In genomic region chr10:23693895-23694294, GRCh38 we compare ENCODE assay signal across 11 cellular contexts.
A peak's percentile ranks its signal among the peaks of the same experiment; 100 is the strongest.
DNase-seq lines count a peak whose midpoint lies in the region; TF ChIP-seq lines count a peak whose summit lies in the region.
"Had no signal": no experiment of that assay in that cellular context is flagged by ENCODE, and none has a peak within 500 bp of the region (broad histone marks: within the 10 kb centered on the region; RNA-seq: fewer than 3 reads in every experiment).

No MANE protein-coding gene starts in this region.

- H3K27me3 ChIP-seq in NT2/D1 (ENCODE audit: insufficient read depth, insufficient read length) = peaks cover 68% of the 10 kb centered on the region
- peaks cover 0 to 77% (median 13%) of the 10 kb centered on the region in 4 donors for H3K27me3 ChIP-seq in esophagus squamous epithelium
- H3K27me3 ChIP-seq in neuronal stem cell (ENCODE audit: control insufficient read depth in 3 of 3, insufficient read depth in 3 of 3, low read depth in 1 of 3, low read length in 3 of 3) = peaks cover 16 to 61% (median 56%) of the 10 kb centered on the region in 3 experiments
- peaks cover 43% of the 10 kb centered on the region for H3K27me3 ChIP-seq in transverse colon
- peaks cover 18% of the 10 kb centered on the region for H3K27me3 ChIP-seq in effector memory CD4-positive, alpha-beta T cell (replicated peaks; ENCODE audit: control insufficient read depth, insufficient read depth, low read length, poor library complexity, severe bottlenecking)

- H3K36me3 ChIP-seq in NT2/D1 (ENCODE audit: insufficient read depth, insufficient read length, low read length) (no peaks in the 10 kb centered on the region), esophagus squamous epithelium (no peaks in the 10 kb centered on the region), neuronal stem cell (replicated peaks in 1 of 2; ENCODE audit: control insufficient read depth in 2 of 2, insufficient read depth in 2 of 2, low read length in 2 of 2) (no peaks in the 10 kb centered on the region), transverse colon (no peaks in the 10 kb centered on the region)
- H3K36me3 ChIP-seq in effector memory CD4-positive, alpha-beta T cell (ENCODE audit: control insufficient read depth, insufficient read depth, low read length) = no peaks in the 10 kb centered on the region

- intact Hi-C loops in esophagus squamous epithelium (cut with DNase I) = no loop called here
- intact Hi-C loops in transverse colon (cut with DNase I; ENCODE audit: low total_unique reads) = no loop called here

- no peak for TF ChIP-seq POLR2A in esophagus squamous epithelium (IDR thresholded peaks at IDR 0.05)
- TF ChIP-seq POLR2A in transverse colon (IDR thresholded peaks at IDR 0.05) = no peak

- H4K8ac ChIP-seq in neuronal stem cell (ENCODE audit: low read depth, low read length) = no peak overlapping the region

- H3K4me1 ChIP-seq in NT2/D1 (ENCODE audit: insufficient read depth, insufficient read length) = no peaks in the 10 kb centered on the region
- peaks cover 12 to 30% (median 15%) of the 10 kb centered on the region in 3 donors for H3K4me1 ChIP-seq in esophagus squamous epithelium
- peaks cover 0 to 6% of the 10 kb centered on the region in 2 donors for H3K4me1 ChIP-seq in neuronal stem cell (ENCODE audit: control insufficient read depth in 2 of 2, insufficient read depth in 1 of 2, low read depth in 1 of 2, low read length in 2 of 2)
- H3K4me1 ChIP-seq in transverse colon = peaks cover 0 to 14% (median 6%) of the 10 kb centered on the region in 4 donors
- peaks cover 4% of the 10 kb centered on the region for H3K4me1 ChIP-seq in effector memory CD4-positive, alpha-beta T cell (ENCODE audit: control insufficient read depth, insufficient read depth, low read length, poor library complexity, severe bottlenecking)

- in situ Hi-C loops in transverse colon (cut with MboI; ENCODE audit: low pct_ligation_motif_present in 1 of 4, low pct_unique_long_range_greater_than_20kb in 1 of 4, low sequenced_read_pairs in 3 of 4) = no loop called here

- H3K9ac ChIP-seq in NT2/D1 (ENCODE audit: insufficient read length, low read depth) (peak overlapping the region; percentile 73), neuronal stem cell (ENCODE audit: low read depth, low read length, poor library complexity) (no peak overlapping the region)

- DNase-seq in ELF-1 (ENCODE audit: low read depth, low spot score) (peak; percentile 22), NT2/D1 (ENCODE audit: low read depth, low spot score) (no peak), esophagus squamous epithelium (lab: John Stamatoyannopoulos, UW) (no peak), neuronal stem cell (ENCODE audit: low spot score) (no peak), transverse colon (no peak), NCI-H82 (lab: John Stamatoyannopoulos, UW) (no peak)
- no peak for DNase-seq in effector memory CD4-positive, alpha-beta T cell
- DNase-seq: effector memory CD8-positive, alpha-beta T cell; NCI-H1436 treated with DMSO at 0.1 percent for 48 hours; SHP77 had no signal

- WGBS in esophagus squamous epithelium, 2 donors = 1 to 6% methylated on average over 6 to 8 of the region's 17 CpGs
- no CpG with 5 or more reads among the region's 17 CpGs for WGBS in neuronal stem cell (ENCODE audit: extremely low coverage in 2 of 2, insufficient read length in 2 of 2, insufficient replicate concordance in 1 of 2), 2 donors
- 12% methylated on average over 17 of the region's 17 CpGs; no CpG with 5 or more reads in 1 of the 2 donors for WGBS in transverse colon (ENCODE audit: low coverage in 1 of 2), 2 donors

- H4K91ac ChIP-seq in neuronal stem cell (ENCODE audit: low read depth, low read length, poor library complexity) = no peak overlapping the region

- H2BK15ac ChIP-seq in neuronal stem cell (ENCODE audit: low read length) = no peak overlapping the region

- H3K4me2 ChIP-seq in neuronal stem cell (ENCODE audit: insufficient read depth, low read length, poor library complexity, severe bottlenecking) = peak overlapping the region; percentile 98

- TF ChIP-seq EP300 in transverse colon (IDR thresholded peaks at IDR 0.05; ENCODE audit: low read depth) = no peak

- no peak overlapping the region for H3K14ac ChIP-seq in neuronal stem cell (ENCODE audit: low read length)

- no peak overlapping the region for H3K18ac ChIP-seq in neuronal stem cell (ENCODE audit: low read length)

- H3K79me1 ChIP-seq in neuronal stem cell (ENCODE audit: low read depth, low read length) = no peaks in the 10 kb centered on the region

- H2BK120ac ChIP-seq in neuronal stem cell (ENCODE audit: low read depth, low read length) = no peak overlapping the region

- H2AFZ ChIP-seq in neuronal stem cell (ENCODE audit: low read length) = peak overlapping the region; percentile 87

- no peak overlapping the region for H2BK12ac ChIP-seq in neuronal stem cell (ENCODE audit: low read length)

- H3K27ac ChIP-seq in esophagus squamous epithelium = no peak overlapping the region
- H3K27ac ChIP-seq in neuronal stem cell (replicated peaks; ENCODE audit: low read length) = no peak overlapping the region
- no peak overlapping the region for H3K27ac ChIP-seq in transverse colon
- H3K27ac ChIP-seq in effector memory CD4-positive, alpha-beta T cell (ENCODE audit: insufficient read depth, low read length, poor library complexity, severe bottlenecking) = no peak overlapping the region

- H3K9me3 ChIP-seq in NT2/D1 (ENCODE audit: insufficient read depth, low read length) (no peaks in the 10 kb centered on the region), esophagus squamous epithelium (no peaks in the 10 kb centered on the region), neuronal stem cell (replicated peaks in 1 of 2; ENCODE audit: control insufficient read depth in 2 of 2, insufficient read depth in 1 of 2, low read depth in 1 of 2, low read length in 2 of 2) (no peaks in the 10 kb centered on the region), transverse colon (no peaks in the 10 kb centered on the region)
- no peaks in the 10 kb centered on the region for H3K9me3 ChIP-seq in effector memory CD4-positive, alpha-beta T cell (ENCODE audit: control insufficient read depth, low read length)

- no peak overlapping the region for H3K4ac ChIP-seq in neuronal stem cell (ENCODE audit: low read length)

- no peak overlapping the region for H2BK5ac ChIP-seq in neuronal stem cell (ENCODE audit: low read length)

- no peak overlapping the region for H2AK5ac ChIP-seq in neuronal stem cell (ENCODE audit: low read depth, low read length)

- TF ChIP-seq CTCF in esophagus squamous epithelium (IDR thresholded peaks at IDR 0.05) (no peak), transverse colon (IDR thresholded peaks at IDR 0.05) (no peak)

- no peak overlapping the region for H3K23ac ChIP-seq in neuronal stem cell (ENCODE audit: low read depth, low read length, poor library complexity)

- H3K4me3 ChIP-seq in NT2/D1 (ENCODE audit: insufficient read length, low read depth) (peak overlapping the region; percentile 72), esophagus squamous epithelium (peak overlapping the region in 3 of 4 donors; percentile 29 to 58 (median 40)), neuronal stem cell (ENCODE audit: low read length in 2 of 2) (peak overlapping the region in 1 of 2 donors; percentile 75), transverse colon (no peak overlapping the region)
- no peak overlapping the region for H3K4me3 ChIP-seq in effector memory CD4-positive, alpha-beta T cell (ENCODE audit: insufficient read depth, low read depth, low read length, poor library complexity, severe bottlenecking)
- H3K4me3 ChIP-seq: lung had no signal

Comparison
In these comparisons a context has a peak if more than half of its experiments do, and no peak if none do; other contexts are left out.
1. H3K4me3 ChIP-seq: peak in NT2/D1 (single experiment) and esophagus squamous epithelium (3 of 4); none in transverse colon (0 of 4) and effector memory CD4-positive, alpha-beta T cell (single experiment).